In genomic region chr12:88559199-88559598, GRCh38 we compare ENCODE assay signal across 30 cellular contexts. TPM values are rescaled to one million over a fixed set of nuclear protein-coding genes. Genes with fewer than 3 reads are reported as not detected.
DNase-seq lines count a peak whose midpoint lies in the region; ATAC-seq, FAIRE-seq and TF ChIP-seq lines count a peak whose summit lies in the region.
"Had no signal": no experiment of that assay in that cellular context is flagged by ENCODE, and none has a peak within 500 bp of the region (broad histone marks: within the 10 kb centered on the region; RNA-seq: fewer than 3 reads in every experiment).

No MANE protein-coding gene starts in this region.

- 60 to 82% methylated on average over 7 of the region's 7 CpGs for whole genome bisulfite sequencing in sigmoid colon, 2 donors
- 55 to 67% (median 57%) methylated on average over 7 of the region's 7 CpGs for WGBS in psoas muscle, 3 donors

- no peak overlapping the region for H3K4me2 ChIP-seq in astrocyte (ENCODE audit: low read length)

- H3K4me1 ChIP-seq in HUES6 (ENCODE audit: control insufficient read depth, insufficient read depth, low read length) (peaks cover 31% of the 10 kb centered on the region), astrocyte (ENCODE audit: insufficient read depth, low read length) (peaks cover 10% of the 10 kb centered on the region), iPS-15b (ENCODE audit: control insufficient read depth, insufficient read depth, low read length) (no peaks in the 10 kb centered on the region), sigmoid colon (peaks cover 0 to 49% (median 32%) of the 10 kb centered on the region in 4 donors), psoas muscle (no peaks in the 10 kb centered on the region)

- no peak for TF ChIP-seq CTCF in astrocyte (IDR thresholded peaks at IDR 0.05; ENCODE audit: insufficient read depth, low read depth, low read length)
- no peak for TF ChIP-seq CTCF in sigmoid colon (IDR thresholded peaks at IDR 0.05)
- TF ChIP-seq CTCF in psoas muscle (IDR thresholded peaks at IDR 0.05): no peak

- H3K36me3 ChIP-seq in HUES6 (ENCODE audit: control insufficient read depth, insufficient read depth, low read length): no peaks in the 10 kb centered on the region
- H3K36me3 ChIP-seq in astrocyte (ENCODE audit: insufficient read depth, low read length): no peaks in the 10 kb centered on the region
- no peaks in the 10 kb centered on the region for H3K36me3 ChIP-seq in iPS-15b (ENCODE audit: control insufficient read depth, insufficient read depth, low read length)
- H3K36me3 ChIP-seq in sigmoid colon: no peaks in the 10 kb centered on the region
- H3K36me3 ChIP-seq in psoas muscle (ENCODE audit: insufficient read depth in 1 of 2, low read depth in 1 of 2): no peaks in the 10 kb centered on the region
- H3K36me3 ChIP-seq: adrenal gland, brain microvascular endothelial cell, esophagus squamous epithelium, gastrocnemius medialis, ovary, right atrium auricular region had no signal

- H3K36me3 Mint-ChIP-seq in astrocyte (ENCODE audit: low read depth, unreplicated experiment): peaks cover 6% of the 10 kb centered on the region
- H3K36me3 Mint-ChIP-seq in activated naive CD8-positive, alpha-beta T cell treated with anti-CD3 and anti-CD28 coated beads, Interleukin-2, amount 50 U/mL, for 24 hours (ENCODE audit: low read depth): no peaks in the 10 kb centered on the region
- H3K36me3 Mint-ChIP-seq: activated CD8-positive, alpha-beta memory T cell treated with anti-CD3 and anti-CD28 coated beads, Interleukin-2, amount 10 ng/mL, durations not matched to agents 7 days and 5 days; stimulated activated effector memory CD8-positive, alpha-beta T cell treated with anti-CD3 and anti-CD28 coated beads, Interleukin-12 subunit alpha, Interleukin-12 subunit beta, amount 100 ng/mL, for 72 hours had no signal

- H3K9me3 ChIP-seq in HUES6 (ENCODE audit: control insufficient read depth, insufficient read depth, low read depth, low read length) (no peaks in the 10 kb centered on the region), astrocyte (ENCODE audit: insufficient read depth, low read depth, low read length) (no peaks in the 10 kb centered on the region), iPS-15b (ENCODE audit: control insufficient read depth, insufficient read depth, low read length) (no peaks in the 10 kb centered on the region), sigmoid colon (no peaks in the 10 kb centered on the region), psoas muscle (no peaks in the 10 kb centered on the region)
- H3K9me3 ChIP-seq: adrenal gland, esophagus squamous epithelium, gastrocnemius medialis, ovary, right atrium auricular region had no signal

- DNase-seq in astrocyte (ENCODE audit: low read depth) (no peak), sigmoid colon (no peak), psoas muscle (no peak)
- DNase-seq in activated naive CD8-positive, alpha-beta T cell treated with anti-CD3 and anti-CD28 coated beads, Interleukin-2, amount 50 U/mL, for 24 hours: no peak
- DNase-seq: activated B cell treated with CpG ODN at 0.5 μM for 24 hours; activated CD8-positive, alpha-beta memory T cell treated with anti-CD3 and anti-CD28 coated beads, Interleukin-2, amount 10 ng/mL, durations not matched to agents 7 days and 5 days; activated naive CD4-positive, alpha-beta T cell treated with Interleukin-2 at 50 U/mL for 16 hours; adrenal gland; brain microvascular endothelial cell; CD4-positive, alpha-beta T cell; effector CD8-positive, alpha-beta T cell; esophagus squamous epithelium; gastrocnemius medialis; islet precursor cell; NCI-H1105; NCI-H1930; NCI-H2227 treated with DMSO at 0.1 percent for 48 hours; NCI-H69; nephron progenitor cell; ovary; SIG-M5; stimulated activated CD4-positive, alpha-beta T cell treated with anti-CD3 and anti-CD28 coated beads, Interleukin-4, amount 100 ng/mL, for 1 hour; substantia nigra; T1000 had no signal

- no peak overlapping the region for H2AFZ ChIP-seq in astrocyte (ENCODE audit: low read depth, low read length)

- no peak for TF ChIP-seq EP300 in sigmoid colon (IDR thresholded peaks at IDR 0.05)

- H3K27ac Mint-ChIP-seq in astrocyte (ENCODE audit: unreplicated experiment): peak overlapping the region; percentile 66
- H3K27ac Mint-ChIP-seq in activated naive CD8-positive, alpha-beta T cell treated with anti-CD3 and anti-CD28 coated beads, Interleukin-2, amount 50 U/mL, for 24 hours: no peak overlapping the region
- H3K27ac Mint-ChIP-seq: activated B cell treated with CpG ODN at 0.5 μM for 24 hours; activated CD8-positive, alpha-beta memory T cell treated with anti-CD3 and anti-CD28 coated beads, Interleukin-2, amount 10 ng/mL, durations not matched to agents 7 days and 5 days; CD4-positive, alpha-beta T cell; nephron progenitor cell; stimulated activated effector memory CD8-positive, alpha-beta T cell treated with anti-CD3 and anti-CD28 coated beads, Interleukin-12 subunit alpha, Interleukin-12 subunit beta, amount 100 ng/mL, for 72 hours had no signal

- peaks cover 16% of the 10 kb centered on the region for H3K4me1 Mint-ChIP-seq in astrocyte (ENCODE audit: low read depth, unreplicated experiment)
- no peaks in the 10 kb centered on the region for H3K4me1 Mint-ChIP-seq in activated naive CD8-positive, alpha-beta T cell treated with anti-CD3 and anti-CD28 coated beads, Interleukin-2, amount 50 U/mL, for 24 hours
- H3K4me1 Mint-ChIP-seq: activated B cell treated with CpG ODN at 0.5 μM for 24 hours; activated CD8-positive, alpha-beta memory T cell treated with anti-CD3 and anti-CD28 coated beads, Interleukin-2, amount 10 ng/mL, durations not matched to agents 7 days and 5 days; stimulated activated effector memory CD8-positive, alpha-beta T cell treated with anti-CD3 and anti-CD28 coated beads, Interleukin-12 subunit alpha, Interleukin-12 subunit beta, amount 100 ng/mL, for 72 hours had no signal

- H3K9me3 Mint-ChIP-seq in astrocyte (ENCODE audit: unreplicated experiment): no peaks in the 10 kb centered on the region
- H3K9me3 Mint-ChIP-seq in activated naive CD8-positive, alpha-beta T cell treated with anti-CD3 and anti-CD28 coated beads, Interleukin-2, amount 50 U/mL, for 24 hours: no peaks in the 10 kb centered on the region
- H3K9me3 Mint-ChIP-seq: activated B cell treated with CpG ODN at 0.5 μM for 24 hours; CD4-positive, alpha-beta T cell; nephron progenitor cell; stimulated activated effector memory CD8-positive, alpha-beta T cell treated with anti-CD3 and anti-CD28 coated beads, Interleukin-12 subunit alpha, Interleukin-12 subunit beta, amount 100 ng/mL, for 72 hours had no signal

- H3K4me3 Mint-ChIP-seq in astrocyte (ENCODE audit: unreplicated experiment): no peak overlapping the region
- H3K4me3 Mint-ChIP-seq in activated naive CD8-positive, alpha-beta T cell treated with anti-CD3 and anti-CD28 coated beads, Interleukin-2, amount 50 U/mL, for 24 hours: no peak overlapping the region
- H3K4me3 Mint-ChIP-seq: activated B cell treated with CpG ODN at 0.5 μM for 24 hours; activated CD8-positive, alpha-beta memory T cell treated with anti-CD3 and anti-CD28 coated beads, Interleukin-2, amount 10 ng/mL, durations not matched to agents 7 days and 5 days; CD4-positive, alpha-beta T cell; nephron progenitor cell; stimulated activated effector memory CD8-positive, alpha-beta T cell treated with anti-CD3 and anti-CD28 coated beads, Interleukin-12 subunit alpha, Interleukin-12 subunit beta, amount 100 ng/mL, for 72 hours had no signal

- ATAC-seq in activated naive CD8-positive, alpha-beta T cell treated with anti-CD3 and anti-CD28 coated beads, Interleukin-2, amount 50 U/mL, for 24 hours: no peak
- ATAC-seq in psoas muscle (no peak), HG03439 (IDR thresholded peaks at IDR 0.05; ENCODE audit: unreplicated experiment) (no peak)
- ATAC-seq: activated CD8-positive, alpha-beta memory T cell treated with anti-CD3 and anti-CD28 coated beads, Interleukin-2, amount 10 ng/mL, durations not matched to agents 7 days and 5 days; gastrocnemius medialis; stimulated activated effector memory CD8-positive, alpha-beta T cell treated with anti-CD3 and anti-CD28 coated beads, Interleukin-12 subunit alpha, Interleukin-12 subunit beta, amount 100 ng/mL, for 72 hours had no signal

- H3K4me3 ChIP-seq in HUES6 (ENCODE audit: low read depth, low read length) (no peak overlapping the region), astrocyte (ENCODE audit: insufficient read depth, low read depth, low read length) (no peak overlapping the region), iPS-15b (ENCODE audit: low read depth, low read length) (no peak overlapping the region), sigmoid colon (no peak overlapping the region), psoas muscle (no peak overlapping the region)
- H3K4me3 ChIP-seq: adrenal gland, esophagus squamous epithelium, gastrocnemius medialis, GM12878, ovary, right atrium auricular region had no signal

- no peaks in the 10 kb centered on the region for H3K27me3 Mint-ChIP-seq in astrocyte (ENCODE audit: low read depth, unreplicated experiment)
- H3K27me3 Mint-ChIP-seq in activated naive CD8-positive, alpha-beta T cell treated with anti-CD3 and anti-CD28 coated beads, Interleukin-2, amount 50 U/mL, for 24 hours: no peaks in the 10 kb centered on the region
- H3K27me3 Mint-ChIP-seq: activated B cell treated with CpG ODN at 0.5 μM for 24 hours; activated CD8-positive, alpha-beta memory T cell treated with anti-CD3 and anti-CD28 coated beads, Interleukin-2, amount 10 ng/mL, durations not matched to agents 7 days and 5 days; CD4-positive, alpha-beta T cell had no signal

- no peak overlapping the region for H3K9ac ChIP-seq in HUES6 (ENCODE audit: low read length)
- H3K9ac ChIP-seq in astrocyte (ENCODE audit: low read length): no peak overlapping the region
- peak overlapping the region; percentile 29 for H3K9ac ChIP-seq in iPS-15b (ENCODE audit: low read depth, low read length)

- intact Hi-C loops in sigmoid colon (cut with DNase I): no loop called here
- intact Hi-C loops in psoas muscle (cut with DNase I): loop anchor here in 1 of 2 donors (10.0 kb wide), 1 partner anchor 54 kb away; no protein-coding TSS in a partner anchor

- TF ChIP-seq POLR2A in sigmoid colon (IDR thresholded peaks at IDR 0.05): no peak

- H3K27me3 ChIP-seq in HUES6 (ENCODE audit: control insufficient read depth, insufficient read depth, low read length) (no peaks in the 10 kb centered on the region), astrocyte (ENCODE audit: insufficient read depth, low read length) (no peaks in the 10 kb centered on the region), iPS-15b (ENCODE audit: control insufficient read depth, insufficient read depth, low read length) (no peaks in the 10 kb centered on the region), sigmoid colon (no peaks in the 10 kb centered on the region), psoas muscle (ENCODE audit: insufficient read depth in 3 of 3, low read length in 2 of 3) (no peaks in the 10 kb centered on the region)
- H3K27me3 ChIP-seq: adrenal gland, brain microvascular endothelial cell, esophagus squamous epithelium, gastrocnemius medialis, ovary, right atrium auricular region had no signal

- FAIRE-seq in astrocyte (lab: Jason Lieb, UNC): no peak
- FAIRE-seq: GM12878 had no signal

- peaks cover 15% of the 10 kb centered on the region for H4K20me1 ChIP-seq in astrocyte (ENCODE audit: insufficient read depth, low read length)

- peaks cover 86% of the 10 kb centered on the region for H3K79me2 ChIP-seq in astrocyte (ENCODE audit: insufficient read depth, low read length)

- H3K27ac ChIP-seq in HUES6 (ENCODE audit: low read depth, low read length) (peak overlapping the region; percentile 41; the same call in 1 of the 2 replicates), astrocyte (ENCODE audit: low read depth, low read length) (no peak overlapping the region), sigmoid colon (peak overlapping the region; percentile 0 to 46 (median 28)), psoas muscle (no peak overlapping the region)
- H3K27ac ChIP-seq: adrenal gland, brain microvascular endothelial cell, ovary, right atrium auricular region had no signal

RNA-seq across cellular contexts. Expression of gene KITLG, which starts 21.1 kb away (rescaled TPM):
- total RNA-seq in astrocyte: 15.9 and 21.7 TPM in 2 replicates
- 100 to 1,000 TPM in 1 of 4 donors, 10 to 100 TPM in 3; 54.6 to 149 (median 80.4) TPM for total RNA-seq in sigmoid colon
- 10 to 100 TPM in 2 of 3 donors, 1 to 10 TPM in 1; 8.1 to 15.0 (median 13.7) TPM for polyA plus RNA-seq in sigmoid colon
- total RNA-seq in psoas muscle: 10 to 100 TPM in 1 of 4 donors, 1 to 10 TPM in 3; 4.1 to 11.5 (median 8.1) TPM
- polyA plus RNA-seq in psoas muscle: 1 to 10 TPM; 1.5 to 3.1 (median 1.6) TPM
- total RNA-seq: activated B cell treated with CpG ODN at 0.5 μM for 24 hours; CD4-positive, alpha-beta T cell had no signal

Comparison
In these comparisons a context has a peak if more than half of its experiments do, and no peak if none do; other contexts are left out.
1. H3K27ac ChIP-seq: peak in HUES6 (single experiment) and sigmoid colon (4 of 4); none in astrocyte (single experiment) and psoas muscle (single experiment).